In genomic region chr3:122322095-122323075, GRCh38 we compare ENCODE assay signal across 9 cellular contexts. TPM values are rescaled to one million over a fixed set of nuclear protein-coding genes. Genes with fewer than 3 reads are reported as not detected.
DNase-seq lines count a peak whose midpoint lies in the region; ATAC-seq and TF ChIP-seq lines count a peak whose summit lies in the region.
"Had no signal": no experiment of that assay in that cellular context is flagged by ENCODE, and none has a peak within 500 bp of the region (broad histone marks: within the 10 kb centered on the region; RNA-seq: fewer than 3 reads in every experiment).

No MANE protein-coding gene starts in this region.

- DNase-seq in GM10248 (ENCODE audit: extremely low spot score) (peak; percentile 43), SKM-1 treated with dmso at 0.1 percent for 144 hours (lab: John Stamatoyannopoulos, UW; ENCODE audit: unreplicated experiment) (peak; percentile 76), left colon (no peak), OCI-M2 (lab: John Stamatoyannopoulos, UW; ENCODE audit: unreplicated experiment) (no peak), NK-92 (lab: John Stamatoyannopoulos, UW; ENCODE audit: unreplicated experiment) (no peak), NCI-H2171 (lab: John Stamatoyannopoulos, UW) (no peak)
- DNase-seq: activated B cell treated with CpG ODN at 0.5 μM for 24 hours, occipital lobe had no signal

- CTCF ChIA-PET in GM10248 (lab: Yijun Ruan, JAX) = interaction anchor here (0.7 to 2.5 kb wide), 8 partner anchors 8 to 645 kb away, joined by 3 to 11 read pairs (median 5); no protein-coding TSS in a partner anchor

- intact Hi-C loops in left colon (cut with DNase I, micrococcal nuclease) = no loop called here

- ATAC-seq in GM19324 (IDR thresholded peaks at IDR 0.05; ENCODE audit: low FRiP score, unreplicated experiment) (peak; percentile 49), left colon (peak; percentile 62)

- POLR2A ChIA-PET in GM10248 (lab: Yijun Ruan, JAX) = no interaction called here

- TF ChIP-seq CTCF in GM10248 (IDR thresholded peaks at IDR 0.05; ENCODE audit: control extremely low read depth, extremely low read depth, low read depth, missing control alignments) = no peak

RNA-seq across cellular contexts. Expression of gene CSTA, which starts 2.7 kb away (rescaled TPM):
- total RNA-seq in left colon = 1 to 10 TPM; 1.1 to 1.3 TPM
- total RNA-seq: activated B cell treated with CpG ODN at 0.5 μM for 24 hours, occipital lobe had no signal

Comparison
In these comparisons a context has a peak if more than half of its experiments do, and no peak if none do; other contexts are left out.
1. DNase-seq: peak in GM10248 (single experiment) and SKM-1 treated with dmso at 0.1 percent for 144 hours (single experiment); none in left colon (0 of 2), OCI-M2 (single experiment), NK-92 (single experiment) and NCI-H2171 (single experiment).